In genomic region chr7:122460936-122461335, GRCh38 we compare ENCODE assay signal across 1 cellular context.
TF ChIP-seq lines count a peak whose summit lies in the region.

No MANE protein-coding gene starts in this region.

TF ChIP-seq in endothelial cell of umbilical vein, 7 proteins besides CTCF, POLR2A, EP300 and RAD21 (continued from another document):
- no peak for TF ChIP-seq JUN (IDR thresholded peaks at IDR 0.05; ENCODE audit: borderline replicate concordance, insufficient read depth, insufficient read length, low read depth)
- no peak for TF ChIP-seq POLR2AphosphoS5 (IDR thresholded peaks at IDR 0.05; ENCODE audit: insufficient read depth, low read depth, low read length)
- no peak for TF ChIP-seq MYC (IDR thresholded peaks at IDR 0.05; ENCODE audit: low read depth, low read length)
- no peak for TF ChIP-seq FOS (IDR thresholded peaks at IDR 0.05; ENCODE audit: borderline replicate concordance, insufficient read depth, low read length)
- TF ChIP-seq EZH2 (IDR thresholded peaks at IDR 0.05; ENCODE audit: borderline replicate concordance, low read depth, low read length, severe bottlenecking), result no peak
- TF ChIP-seq MAX (IDR thresholded peaks at IDR 0.05; ENCODE audit: insufficient read depth, insufficient read length), result no peak
